In genomic region chr1:211416246-211416627, GRCh38 we compare ENCODE assay signal across 8 cellular contexts.
DNase-seq lines count a peak whose midpoint lies in the region; ATAC-seq and TF ChIP-seq lines count a peak whose summit lies in the region.
"Not testable (repeated sequence)": the region's sequence is repeated elsewhere in the genome, so short reads cannot be mapped to it uniquely, and the experiment has no call there.

No MANE protein-coding gene starts in this region.

- in situ Hi-C loops in GM23248 (cut with MboI) = not testable (repeated sequence)

- peak overlapping the region; percentile 80 for H3K9ac ChIP-seq in GM23248

- DNase-seq in GM06990 (ENCODE audit: extremely low read depth, insufficient read length) (peak; percentile 72), GM23248 (peak; percentile 53), T-cell (peak in 18 of 34 experiments; percentile 1 to 28 (median 8)), germinal center (ENCODE audit: low spot score) (peak; percentile 14), natural killer cell (peak; percentile 24)
- DNase-seq in activated naive CD4-positive, alpha-beta T cell treated with anti-CD3 and anti-CD28 coated beads, Interleukin-2, amount 50 U/mL, for 72 hours (ENCODE audit: low spot score in 2 of 2) = peak; percentile 8 to 59
- peak; percentile 50 for DNase-seq in stimulated activated naive CD8-positive, alpha-beta T cell treated with anti-CD3 and anti-CD28 coated beads, Interleukin-15, Interleukin-2, amounts not matched to agents 100 U/mL and 50 U/mL, for 24 hours

- H3K4me1 ChIP-seq in GM23248 (ENCODE audit: insufficient read depth) = peaks cover 17% of the 10 kb centered on the region

- H3K27ac Mint-ChIP-seq in T-cell (peak overlapping the region; percentile 34 to 36), natural killer cell (peak overlapping the region; percentile 66 to 69)
- peak overlapping the region; percentile 44 to 78 for H3K27ac Mint-ChIP-seq in activated naive CD4-positive, alpha-beta T cell treated with anti-CD3 and anti-CD28 coated beads, Interleukin-2, amount 50 U/mL, for 72 hours

- POLR2A ChIA-PET in T-cell (lab: Charles Lee) = not testable (repeated sequence)

- H4K20me1 ChIP-seq in GM23248 (ENCODE audit: insufficient read depth) = not testable (repeated sequence)

- H3K36me3 Mint-ChIP-seq in T-cell, natural killer cell: not testable (repeated sequence)
- H3K36me3 Mint-ChIP-seq in activated naive CD4-positive, alpha-beta T cell treated with anti-CD3 and anti-CD28 coated beads, Interleukin-2, amount 50 U/mL, for 72 hours = peaks cover 4 to 23% of the 10 kb centered on the region in 2 donors

- H3K4me2 ChIP-seq in GM23248 (ENCODE audit: unreplicated experiment) = peak overlapping the region; percentile 63

- not testable (repeated sequence) for H3K9me3 Mint-ChIP-seq in T-cell; activated naive CD4-positive, alpha-beta T cell treated with anti-CD3 and anti-CD28 coated beads, Interleukin-2, amount 50 U/mL, for 72 hours; natural killer cell

- not testable (repeated sequence) for H3K9me3 ChIP-seq in GM23248 (ENCODE audit: low read depth)

- not testable (repeated sequence) for H3K9me2 ChIP-seq in GM23248 (ENCODE audit: insufficient read depth)

- peaks cover 18 to 23% (median 21%) of the 10 kb centered on the region in 3 donors for H3K4me1 Mint-ChIP-seq in T-cell
- peaks cover 16 to 19% of the 10 kb centered on the region in 2 donors for H3K4me1 Mint-ChIP-seq in natural killer cell

- not testable (repeated sequence) for H3K36me3 ChIP-seq in GM06990 (ENCODE audit: control insufficient read depth, insufficient read depth, low read length); GM23248 (ENCODE audit: low read depth)

- not testable (repeated sequence) for H3K79me2 ChIP-seq in GM23248 (ENCODE audit: insufficient read depth)

- TF ChIP-seq CTCF in GM06990 (IDR thresholded peaks at IDR 0.05; ENCODE audit: insufficient read depth, low read length, poor library complexity, severe bottlenecking); natural killer cell (IDR thresholded peaks at IDR 0.05): not testable (repeated sequence)

- peak; percentile 39 for ATAC-seq in HG03565 (IDR thresholded peaks at IDR 0.05; ENCODE audit: unreplicated experiment)
- peak; percentile 68 to 78 (median 71) for ATAC-seq in T-cell (replicated peaks in 1 of 4)
- peak; percentile 50 to 56 for ATAC-seq in activated naive CD4-positive, alpha-beta T cell treated with anti-CD3 and anti-CD28 coated beads, Interleukin-2, amount 50 U/mL, for 72 hours
- ATAC-seq in natural killer cell = peak; percentile 69 to 79 (median 76)
- peak; percentile 72 for ATAC-seq in stimulated activated naive CD8-positive, alpha-beta T cell treated with anti-CD3 and anti-CD28 coated beads, Interleukin-15, Interleukin-2, amounts not matched to agents 100 U/mL and 50 U/mL, for 24 hours

- not testable (repeated sequence) for H3K27me3 ChIP-seq in GM06990 (replicated peaks; ENCODE audit: control insufficient read depth, insufficient read depth, low read length); GM23248 (replicated peaks; ENCODE audit: insufficient read depth)

- peak overlapping the region; percentile 81 for H3K27ac ChIP-seq in GM23248

- H3F3A ChIP-seq in GM23248 (ENCODE audit: insufficient read depth) = peaks cover 26% of the 10 kb centered on the region

- H3K4me3 ChIP-seq in GM06990 (replicated peaks; ENCODE audit: low read depth, low read length) (peak overlapping the region; percentile 36), GM23248 (peak overlapping the region; percentile 60)

- peak overlapping the region; percentile 73 for H2AFZ ChIP-seq in GM23248

- 2 to 3% methylated on average over 20 to 31 of the region's 43 CpGs for WGBS in GM23248 (ENCODE audit: low coverage in 1 of 2, low lambda C conversion rate in 2 of 2, missing lambda C conversion rate in 2 of 2), 2 experiments

- not testable (repeated sequence) for H3K27me3 Mint-ChIP-seq in T-cell; natural killer cell (ENCODE audit: low read depth in 2 of 2)

- CTCF ChIA-PET in T-cell (lab: Charles Lee) = interaction anchor here (0.6 to 1.0 kb wide), 2 partner anchors 21 to 91 kb away, joined by 4 to 5 read pairs; no protein-coding TSS in a partner anchor

- peak overlapping the region; percentile 43 to 75 (median 63) for H3K4me3 Mint-ChIP-seq in T-cell
- H3K4me3 Mint-ChIP-seq in natural killer cell = peak overlapping the region; percentile 76

- intact Hi-C loops in natural killer cell (cut with micrococcal nuclease) = not testable (repeated sequence)

Comparison
In these comparisons a context has a peak if more than half of its experiments do, and no peak if none do; other contexts are left out.
1. Peak in every context shown above with its lines: DNase-seq, ATAC-seq, H3K4me3 ChIP-seq and H3K27ac ChIP-seq.
2. DNase-seq: peak in every context shown above with its lines; median percentile 72 in GM06990; 53 in GM23248; 50 in stimulated activated naive CD8-positive, alpha-beta T cell treated with anti-CD3 and anti-CD28 coated beads, Interleukin-15, Interleukin-2, amounts not matched to agents 100 U/mL and 50 U/mL, for 24 hours; 34 in activated naive CD4-positive, alpha-beta T cell treated with anti-CD3 and anti-CD28 coated beads, Interleukin-2, amount 50 U/mL, for 72 hours; 24 in natural killer cell; 14 in germinal center; 8 in T-cell.